In the genomic region with DNA sequence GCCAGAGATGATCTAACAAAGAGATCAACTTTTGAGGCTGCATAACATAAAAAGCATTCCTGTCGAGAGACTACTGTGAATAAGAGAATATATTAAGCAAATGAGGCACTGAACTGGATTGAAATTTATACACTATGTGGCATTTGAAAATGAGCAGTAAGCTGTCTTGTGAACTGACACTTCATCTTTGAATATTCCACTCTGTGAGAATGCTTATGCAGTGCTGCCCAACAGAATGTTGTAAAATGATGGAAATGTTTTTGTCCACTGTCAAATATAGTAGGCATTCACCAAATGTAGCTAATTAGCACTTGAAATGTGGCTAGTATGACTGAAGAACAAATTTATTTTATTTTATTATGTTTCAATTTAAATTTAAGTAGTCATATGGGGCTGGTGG, we compare ENCODE assay signal across 37 cellular contexts.
"Had no signal": no experiment of that assay in that cellular context is flagged by ENCODE, and none has a peak within 500 bp of the region (broad histone marks: within the 10 kb centered on the region; RNA-seq: fewer than 3 reads in every experiment).

No MANE protein-coding gene starts in this region.

- H3K4me1 Mint-ChIP-seq: activated naive CD4-positive, alpha-beta T cell treated with anti-CD3 and anti-CD28 coated beads, Interleukin-2, amount 10 ng/mL, durations not matched to agents 7 days and 5 days; activated naive CD4-positive, alpha-beta T cell treated with anti-CD3 and anti-CD28 coated beads, Interleukin-2, amount 50 U/mL, for 24 hours; activated naive CD8-positive, alpha-beta T cell treated with anti-CD3 and anti-CD28 coated beads for 36 hours; activated naive CD8-positive, alpha-beta T cell treated with anti-CD3 and anti-CD28 coated beads, Interleukin-2, amount 10 ng/mL, durations not matched to agents 7 days and 5 days; activated naive CD8-positive, alpha-beta T cell treated with anti-CD3 and anti-CD28 coated beads, Interleukin-2, amount 50 U/mL, for 24 hours; central memory CD8-positive, alpha-beta T cell had no signal

- H3K27me3 Mint-ChIP-seq: brain had no signal

- H3K27ac ChIP-seq: adrenal gland, ascending aorta, body of pancreas, brain microvascular endothelial cell, breast epithelium, cardiac muscle cell had no signal

- H3K4me3 Mint-ChIP-seq: activated naive CD4-positive, alpha-beta T cell treated with anti-CD3 and anti-CD28 coated beads for 36 hours; activated naive CD4-positive, alpha-beta T cell treated with anti-CD3 and anti-CD28 coated beads, Interleukin-2, amount 10 ng/mL, durations not matched to agents 7 days and 5 days; activated naive CD4-positive, alpha-beta T cell treated with anti-CD3 and anti-CD28 coated beads, Interleukin-2, amount 50 U/mL, for 24 hours; activated naive CD8-positive, alpha-beta T cell; activated naive CD8-positive, alpha-beta T cell treated with anti-CD3 and anti-CD28 coated beads for 36 hours; activated naive CD8-positive, alpha-beta T cell treated with anti-CD3 and anti-CD28 coated beads, Interleukin-2, amount 10 ng/mL, durations not matched to agents 7 days and 5 days; activated naive CD8-positive, alpha-beta T cell treated with anti-CD3 and anti-CD28 coated beads, Interleukin-2, amount 50 U/mL, for 24 hours; activated T-cell treated with anti-CD3 and anti-CD28 coated beads, Interleukin-2, amount 50 U/mL, for 24 hours; activated T-cell treated with anti-CD3 and anti-CD28 coated beads, Interleukin-2, amount 50 U/mL, for 4 hours; activated T-cell treated with anti-CD3 and anti-CD28 coated beads, Interleukin-2, amount 50 U/mL, for 72 hours; activated T-helper 1 cell treated with anti-CD3 and anti-CD28 coated beads, Interleukin-12 subunit alpha, Interleukin-12 subunit beta, Interleukin-2, Interleukin-4 antibody, amounts not matched to agents 30 ng/mL and 10 ng/mL and 1 ng/mL, durations not matched to agents 14 hours and 24 hours and 36 hours; central memory CD8-positive, alpha-beta T cell had no signal

- DNase-seq: activated effector memory CD4-positive, alpha-beta T cell treated with anti-CD3 and anti-CD28 coated beads, Interleukin-2, amount 50 U/mL, for 16 hours; activated effector memory CD4-positive, alpha-beta T cell treated with Interleukin-2 at 50 U/mL for 16 hours; activated gamma-delta T cell; activated gamma-delta T cell treated with Interleukin-2 at 50 U/mL for 16 hours; activated naive CD4-positive, alpha-beta T cell; activated naive CD4-positive, alpha-beta T cell treated with anti-CD3 and anti-CD28 coated beads for 36 hours; activated naive CD4-positive, alpha-beta T cell treated with anti-CD3 and anti-CD28 coated beads, Interleukin-2, amount 10 ng/mL, durations not matched to agents 7 days and 5 days; activated naive CD4-positive, alpha-beta T cell treated with anti-CD3 and anti-CD28 coated beads, Interleukin-2, amount 50 U/mL, for 16 hours; activated naive CD4-positive, alpha-beta T cell treated with Interleukin-2 at 50 U/mL for 16 hours; activated naive CD8-positive, alpha-beta T cell treated with anti-CD3 and anti-CD28 coated beads for 36 hours; activated naive CD8-positive, alpha-beta T cell treated with anti-CD3 and anti-CD28 coated beads, Interleukin-2, amount 10 ng/mL, durations not matched to agents 7 days and 5 days; activated naive CD8-positive, alpha-beta T cell treated with anti-CD3 and anti-CD28 coated beads, Interleukin-2, amount 50 U/mL, for 24 hours; activated T-cell treated with anti-CD3 and anti-CD28 coated beads for 4 hours; activated T-cell treated with anti-CD3 and anti-CD28 coated beads, Interleukin-2, amount 50 U/mL, for 24 hours; activated T-cell treated with anti-CD3 and anti-CD28 coated beads, Interleukin-2, amount 50 U/mL, for 4 hours; activated T-cell treated with anti-CD3 and anti-CD28 coated beads, Interleukin-2, amount 50 U/mL, for 48 hours; activated T-cell treated with anti-CD3 and anti-CD28 coated beads, Interleukin-2, amount 50 U/mL, for 72 hours; adrenal gland; amniotic stem cell; amygdala; anterior cingulate cortex; aorta; body of pancreas; brain microvascular endothelial cell; caudate nucleus; central memory CD4-positive, alpha-beta T cell; cerebellar nuclear complex had no signal

- H3K4me1 ChIP-seq: adrenal gland, ascending aorta, body of pancreas, breast epithelium had no signal

- ATAC-seq: activated naive CD4-positive, alpha-beta T cell treated with anti-CD3 and anti-CD28 coated beads, Interleukin-2, amount 50 U/mL, for 72 hours; activated naive CD8-positive, alpha-beta T cell treated with anti-CD3 and anti-CD28 coated beads, Interleukin-2, amount 50 U/mL, for 24 hours; activated T-cell treated with anti-CD3 and anti-CD28 coated beads, Interleukin-2, amount 50 U/mL, for 4 hours; activated T-cell treated with anti-CD3 and anti-CD28 coated beads, Interleukin-2, amount 50 U/mL, for 72 hours; body of pancreas had no signal

- H3K27me3 ChIP-seq: adrenal gland, ascending aorta, body of pancreas, brain microvascular endothelial cell, breast epithelium had no signal

- H3K9me3 Mint-ChIP-seq: activated naive CD4-positive, alpha-beta T cell treated with anti-CD3 and anti-CD28 coated beads for 36 hours; activated naive CD4-positive, alpha-beta T cell treated with anti-CD3 and anti-CD28 coated beads, Interleukin-2, amount 10 ng/mL, durations not matched to agents 7 days and 5 days; activated naive CD4-positive, alpha-beta T cell treated with anti-CD3 and anti-CD28 coated beads, Interleukin-2, amount 50 U/mL, for 24 hours; activated naive CD4-positive, alpha-beta T cell treated with anti-CD3 and anti-CD28 coated beads, Interleukin-2, amount 50 U/mL, for 72 hours; activated naive CD8-positive, alpha-beta T cell treated with anti-CD3 and anti-CD28 coated beads for 36 hours; activated naive CD8-positive, alpha-beta T cell treated with anti-CD3 and anti-CD28 coated beads, Interleukin-2, amount 10 ng/mL, durations not matched to agents 7 days and 5 days; activated naive CD8-positive, alpha-beta T cell treated with anti-CD3 and anti-CD28 coated beads, Interleukin-2, amount 50 U/mL, for 24 hours; activated T-cell treated with anti-CD3 and anti-CD28 coated beads, Interleukin-2, amount 50 U/mL, for 24 hours; activated T-cell treated with anti-CD3 and anti-CD28 coated beads, Interleukin-2, amount 50 U/mL, for 4 hours; activated T-cell treated with anti-CD3 and anti-CD28 coated beads, Interleukin-2, amount 50 U/mL, for 72 hours; activated T-helper 1 cell treated with anti-CD3 and anti-CD28 coated beads, Interleukin-12 subunit alpha, Interleukin-12 subunit beta, Interleukin-2, Interleukin-4 antibody, amounts not matched to agents 30 ng/mL and 10 ng/mL and 1 ng/mL, durations not matched to agents 14 hours and 24 hours and 36 hours; activated T-helper 2 cell treated with anti-CD3 and anti-CD28 coated beads, Interferon-gamma antibody, Interleukin-2, Interleukin-4, amounts not matched to agents 10 μg/mL and 5 μg/mL and 100 μg/mL, durations not matched to agents 14 hours and 24 hours and 36 hours; brain; central memory CD8-positive, alpha-beta T cell had no signal

- H3K4me3 ChIP-seq: adrenal gland, ascending aorta, body of pancreas, breast epithelium, cardiac muscle cell had no signal

- H3K27ac Mint-ChIP-seq: activated naive CD4-positive, alpha-beta T cell treated with anti-CD3 and anti-CD28 coated beads for 36 hours; activated naive CD4-positive, alpha-beta T cell treated with anti-CD3 and anti-CD28 coated beads, Interleukin-2, amount 10 ng/mL, durations not matched to agents 7 days and 5 days; activated naive CD4-positive, alpha-beta T cell treated with anti-CD3 and anti-CD28 coated beads, Interleukin-2, amount 50 U/mL, for 24 hours; activated naive CD4-positive, alpha-beta T cell treated with anti-CD3 and anti-CD28 coated beads, Interleukin-2, amount 50 U/mL, for 72 hours; activated naive CD8-positive, alpha-beta T cell; activated naive CD8-positive, alpha-beta T cell treated with anti-CD3 and anti-CD28 coated beads for 36 hours; activated naive CD8-positive, alpha-beta T cell treated with anti-CD3 and anti-CD28 coated beads, Interleukin-2, amount 10 ng/mL, durations not matched to agents 7 days and 5 days; activated naive CD8-positive, alpha-beta T cell treated with anti-CD3 and anti-CD28 coated beads, Interleukin-2, amount 50 U/mL, for 24 hours; activated T-cell treated with anti-CD3 and anti-CD28 coated beads, Interleukin-2, amount 50 U/mL, for 24 hours; activated T-cell treated with anti-CD3 and anti-CD28 coated beads, Interleukin-2, amount 50 U/mL, for 72 hours; activated T-helper 1 cell treated with anti-CD3 and anti-CD28 coated beads, Interleukin-12 subunit alpha, Interleukin-12 subunit beta, Interleukin-2, Interleukin-4 antibody, amounts not matched to agents 30 ng/mL and 10 ng/mL and 1 ng/mL, durations not matched to agents 14 hours and 24 hours and 36 hours; activated T-helper 2 cell treated with anti-CD3 and anti-CD28 coated beads, Interferon-gamma antibody, Interleukin-2, Interleukin-4, amounts not matched to agents 10 μg/mL and 5 μg/mL and 100 μg/mL, durations not matched to agents 14 hours and 24 hours and 36 hours had no signal

- H3K36me3 Mint-ChIP-seq: activated naive CD4-positive, alpha-beta T cell treated with anti-CD3 and anti-CD28 coated beads, Interleukin-2, amount 10 ng/mL, durations not matched to agents 7 days and 5 days; activated naive CD4-positive, alpha-beta T cell treated with anti-CD3 and anti-CD28 coated beads, Interleukin-2, amount 50 U/mL, for 24 hours; activated naive CD4-positive, alpha-beta T cell treated with anti-CD3 and anti-CD28 coated beads, Interleukin-2, amount 50 U/mL, for 72 hours; activated naive CD8-positive, alpha-beta T cell; activated naive CD8-positive, alpha-beta T cell treated with anti-CD3 and anti-CD28 coated beads for 36 hours; activated naive CD8-positive, alpha-beta T cell treated with anti-CD3 and anti-CD28 coated beads, Interleukin-2, amount 10 ng/mL, durations not matched to agents 7 days and 5 days; brain had no signal

- H3K9me3 ChIP-seq: adrenal gland, ascending aorta, body of pancreas, breast epithelium had no signal

- H3K36me3 ChIP-seq: adrenal gland, ascending aorta, brain microvascular endothelial cell, breast epithelium, cardiac muscle cell had no signal
